Comparison of ENCODE assay signal across 18 cellular contexts in genomic region chr17:50422738-50423137, GRCh38. TPM values are rescaled to one million over a fixed set of nuclear protein-coding genes. Genes with fewer than 3 reads are reported as not detected.
DNase-seq lines count a peak whose midpoint lies in the region; ATAC-seq, FAIRE-seq and TF ChIP-seq lines count a peak whose summit lies in the region.
"Had no signal": no experiment of that assay in that cellular context is flagged by ENCODE, and none has a peak within 500 bp of the region (broad histone marks: within the 10 kb centered on the region; RNA-seq: fewer than 3 reads in every experiment).

No MANE protein-coding gene starts in this region.

- FAIRE-seq in kidney (lab: Jason Lieb, UNC), result no peak
- FAIRE-seq: GM12878 had no signal

- no peak for TF ChIP-seq POLR2A in stomach (IDR thresholded peaks at IDR 0.05)

- CTCF ChIA-PET in activated naive CD4-positive, alpha-beta T cell treated with anti-CD3 and anti-CD28 coated beads, Interleukin-2, amount 10 ng/mL, durations not matched to agents 7 days and 5 days (lab: Charles Lee), result interaction anchor here (3.1 kb wide), 1 partner anchor 25 kb away, joined by 12 read pairs; the partner anchor contains the start of gene LRRC59
- CTCF ChIA-PET in activated naive CD4-positive, alpha-beta T cell treated with anti-CD3 and anti-CD28 coated beads for 36 hours (lab: Charles Lee), result interaction anchor here (3.7 kb wide), 1 partner anchor 25 kb away, joined by 25 read pairs; the partner anchor contains the start of gene LRRC59
- CTCF ChIA-PET in activated B cell treated with CpG ODN at 0.5 μM for 24 hours (lab: Charles Lee), result interaction anchor here (1.5 to 3.6 kb wide), 2 partner anchors 25 to 57 kb away, joined by 4 to 29 read pairs; partner anchors contain the start of gene LRRC59

- H3K79me2 ChIP-seq in DND-41 (ENCODE audit: insufficient read depth, low read length), result peaks cover 26% of the 10 kb centered on the region

- no peak overlapping the region for H2AFZ ChIP-seq in DND-41 (ENCODE audit: low read depth, low read length)
- H2AFZ ChIP-seq: GM23338 had no signal

- H3K27me3 ChIP-seq in DND-41 (ENCODE audit: insufficient read depth, low read length, poor library complexity) (no peaks in the 10 kb centered on the region), stomach (no peaks in the 10 kb centered on the region)

- no peak for TF ChIP-seq EP300 in stomach (IDR thresholded peaks at IDR 0.05)

- no peaks in the 10 kb centered on the region for H3K9me3 Mint-ChIP-seq in activated naive CD4-positive, alpha-beta T cell treated with anti-CD3 and anti-CD28 coated beads, Interleukin-2, amount 10 ng/mL, durations not matched to agents 7 days and 5 days
- peaks cover 2% of the 10 kb centered on the region for H3K9me3 Mint-ChIP-seq in activated naive CD4-positive, alpha-beta T cell treated with anti-CD3 and anti-CD28 coated beads for 36 hours
- H3K9me3 Mint-ChIP-seq in activated B cell treated with CpG ODN at 0.5 μM for 24 hours, result peaks cover 6% of the 10 kb centered on the region
- H3K9me3 Mint-ChIP-seq in activated T-helper 17 cell treated with anti-CD3 and anti-CD28 coated beads, Interleukin-2, amount 50 U/mL, for 72 hours, result peaks cover 6% of the 10 kb centered on the region

- H3K27ac Mint-ChIP-seq in activated naive CD4-positive, alpha-beta T cell treated with anti-CD3 and anti-CD28 coated beads, Interleukin-2, amount 10 ng/mL, durations not matched to agents 7 days and 5 days, result peak overlapping the region; percentile 33
- H3K27ac Mint-ChIP-seq in activated naive CD4-positive, alpha-beta T cell treated with anti-CD3 and anti-CD28 coated beads for 36 hours, result no peak overlapping the region
- peak overlapping the region; percentile 65 for H3K27ac Mint-ChIP-seq in activated B cell treated with CpG ODN at 0.5 μM for 24 hours
- no peak overlapping the region for H3K27ac Mint-ChIP-seq in activated T-helper 17 cell treated with anti-CD3 and anti-CD28 coated beads, Interleukin-2, amount 50 U/mL, for 72 hours
- H3K27ac Mint-ChIP-seq: GM23338 had no signal

- no peaks in the 10 kb centered on the region for H3K36me3 ChIP-seq in DND-41 (ENCODE audit: insufficient read depth, low read length)
- H3K36me3 ChIP-seq in stomach, result no peaks in the 10 kb centered on the region
- no peaks in the 10 kb centered on the region for H3K36me3 ChIP-seq in kidney (ENCODE audit: control insufficient read depth in 1 of 2, insufficient read depth in 2 of 2, low read length in 2 of 2)

- DNase-seq in activated naive CD4-positive, alpha-beta T cell treated with anti-CD3 and anti-CD28 coated beads, Interleukin-2, amount 10 ng/mL, durations not matched to agents 7 days and 5 days, result no peak
- DNase-seq in activated naive CD4-positive, alpha-beta T cell treated with anti-CD3 and anti-CD28 coated beads for 36 hours, result no peak
- DNase-seq in DND-41, result no peak
- DNase-seq in activated B cell treated with CpG ODN at 0.5 μM for 24 hours, result no peak
- no peak for DNase-seq in stomach
- no peak for DNase-seq in T-helper 9 cell
- no peak for DNase-seq in kidney
- DNase-seq: 8988T, ACHN, DMS 273 treated with DMSO at 0.1 percent for 48 hours, H7 had no signal

- H4K20me1 ChIP-seq in DND-41 (ENCODE audit: insufficient read depth, low read length), result 0 out of 2 replicates have a peak, but pooled peaks cover under 1% of the 10 kb centered on the region

- H3K9ac ChIP-seq in DND-41 (ENCODE audit: low read depth, low read length) (no peak overlapping the region), kidney (ENCODE audit: low read length in 2 of 2) (no peak overlapping the region)

- H3K36me3 Mint-ChIP-seq in activated naive CD4-positive, alpha-beta T cell treated with anti-CD3 and anti-CD28 coated beads, Interleukin-2, amount 10 ng/mL, durations not matched to agents 7 days and 5 days, result peaks cover 1% of the 10 kb centered on the region
- no peaks in the 10 kb centered on the region for H3K36me3 Mint-ChIP-seq in activated naive CD4-positive, alpha-beta T cell treated with anti-CD3 and anti-CD28 coated beads for 36 hours (ENCODE audit: low read depth)
- peaks cover 2% of the 10 kb centered on the region for H3K36me3 Mint-ChIP-seq in activated B cell treated with CpG ODN at 0.5 μM for 24 hours (ENCODE audit: low read depth)
- no peaks in the 10 kb centered on the region for H3K36me3 Mint-ChIP-seq in activated T-helper 17 cell treated with anti-CD3 and anti-CD28 coated beads, Interleukin-2, amount 50 U/mL, for 72 hours (ENCODE audit: low read depth)
- H3K36me3 Mint-ChIP-seq: CD14-positive monocyte had no signal

- ATAC-seq in DND-41 (ENCODE audit: insufficient read depth, low read depth), result no peak
- no peak for ATAC-seq in activated B cell treated with CpG ODN at 0.5 μM for 24 hours (ENCODE audit: low read depth)
- no peak for ATAC-seq in activated T-helper 17 cell treated with anti-CD3 and anti-CD28 coated beads, Interleukin-2, amount 50 U/mL, for 72 hours (replicated peaks)
- ATAC-seq: GM12878, GM23338 had no signal

- TF ChIP-seq CTCF in DND-41 (IDR thresholded peaks at IDR 0.05; ENCODE audit: borderline replicate concordance, extremely low read depth, low read length, poor library complexity, severe bottlenecking) (no peak), activated B cell treated with CpG ODN at 0.5 μM for 24 hours (IDR thresholded peaks at IDR 0.05) (no peak), stomach (IDR thresholded peaks at IDR 0.05) (no peak), kidney (IDR thresholded peaks at IDR 0.05; ENCODE audit: borderline replicate concordance, extremely low read depth, insufficient read depth) (no peak)

- WGBS in stomach, 5 donors, result 73 to 87% (median 78%) methylated on average over 2 of the region's 2 CpGs

- no peak overlapping the region for H3K4me3 Mint-ChIP-seq in activated naive CD4-positive, alpha-beta T cell treated with anti-CD3 and anti-CD28 coated beads, Interleukin-2, amount 10 ng/mL, durations not matched to agents 7 days and 5 days
- H3K4me3 Mint-ChIP-seq in activated naive CD4-positive, alpha-beta T cell treated with anti-CD3 and anti-CD28 coated beads for 36 hours, result no peak overlapping the region
- H3K4me3 Mint-ChIP-seq in activated B cell treated with CpG ODN at 0.5 μM for 24 hours, result no peak overlapping the region
- H3K4me3 Mint-ChIP-seq in activated T-helper 17 cell treated with anti-CD3 and anti-CD28 coated beads, Interleukin-2, amount 50 U/mL, for 72 hours, result no peak overlapping the region
- H3K4me3 Mint-ChIP-seq: CD14-positive monocyte, GM23338 had no signal

- POLR2A ChIA-PET in activated B cell treated with CpG ODN at 0.5 μM for 24 hours (lab: Charles Lee), result interaction anchor here (2.7 kb wide), 1 partner anchor 25 kb away, joined by 33 read pairs; the partner anchor contains the start of gene LRRC59

- H3K4me2 ChIP-seq in DND-41 (ENCODE audit: insufficient read depth, low read length), result no peak overlapping the region
- H3K4me2 ChIP-seq: GM23338 had no signal

- peaks cover 47% of the 10 kb centered on the region for H3K4me1 Mint-ChIP-seq in activated naive CD4-positive, alpha-beta T cell treated with anti-CD3 and anti-CD28 coated beads, Interleukin-2, amount 10 ng/mL, durations not matched to agents 7 days and 5 days
- H3K4me1 Mint-ChIP-seq in activated naive CD4-positive, alpha-beta T cell treated with anti-CD3 and anti-CD28 coated beads for 36 hours (ENCODE audit: low read depth), result peaks cover 27% of the 10 kb centered on the region
- peaks cover 49% of the 10 kb centered on the region for H3K4me1 Mint-ChIP-seq in activated B cell treated with CpG ODN at 0.5 μM for 24 hours
- peaks cover 22% of the 10 kb centered on the region for H3K4me1 Mint-ChIP-seq in activated T-helper 17 cell treated with anti-CD3 and anti-CD28 coated beads, Interleukin-2, amount 50 U/mL, for 72 hours

- H3K27ac ChIP-seq in DND-41 (ENCODE audit: low read length) (0 out of 2 replicates have a peak overlapping the region, but pooled peaks have one; percentile 31), stomach (peak overlapping the region in 3 of 5 donors; percentile 32 to 85 (median 79)), kidney (ENCODE audit: low read depth in 2 of 2, low read length in 2 of 2) (no peak overlapping the region)

- H3K4me3 ChIP-seq in DND-41 (ENCODE audit: low read depth in 1 of 2, low read length in 2 of 2) (no peak overlapping the region), stomach (no peak overlapping the region), kidney (ENCODE audit: low read length in 2 of 2) (no peak overlapping the region)
- H3K4me3 ChIP-seq: GM12878, GM23338 had no signal

- H3K9me3 ChIP-seq in DND-41 (ENCODE audit: insufficient read depth, low read length, severe bottlenecking) (peaks cover 4% of the 10 kb centered on the region), stomach (no peaks in the 10 kb centered on the region), kidney (ENCODE audit: control insufficient read depth in 1 of 2, low read length in 2 of 2) (no peaks in the 10 kb centered on the region)

- intact Hi-C loops in activated naive CD4-positive, alpha-beta T cell treated with anti-CD3 and anti-CD28 coated beads for 36 hours (cut with micrococcal nuclease), result no loop called here
- intact Hi-C loops in activated B cell treated with CpG ODN at 0.5 μM for 24 hours (cut with micrococcal nuclease) (no loop called here), stomach (cut with DNase I; ENCODE audit: low total_unique reads) (no loop called here), kidney (cut with DNase I) (no loop called here)

- H3K4me1 ChIP-seq in DND-41 (ENCODE audit: insufficient read depth, low read length), result peaks cover 69% of the 10 kb centered on the region
- H3K4me1 ChIP-seq in stomach, result peaks cover 34 to 64% (median 40%) of the 10 kb centered on the region in 4 donors
- peaks cover 16% of the 10 kb centered on the region in 2 donors for H3K4me1 ChIP-seq in kidney (ENCODE audit: control insufficient read depth in 1 of 2, insufficient read depth in 1 of 2, low read depth in 1 of 2, low read length in 2 of 2)

- peaks cover 11% of the 10 kb centered on the region for H3K27me3 Mint-ChIP-seq in activated naive CD4-positive, alpha-beta T cell treated with anti-CD3 and anti-CD28 coated beads, Interleukin-2, amount 10 ng/mL, durations not matched to agents 7 days and 5 days
- H3K27me3 Mint-ChIP-seq in activated naive CD4-positive, alpha-beta T cell treated with anti-CD3 and anti-CD28 coated beads for 36 hours (ENCODE audit: low read depth), result no peaks in the 10 kb centered on the region
- H3K27me3 Mint-ChIP-seq in activated B cell treated with CpG ODN at 0.5 μM for 24 hours, result no peaks in the 10 kb centered on the region
- no peaks in the 10 kb centered on the region for H3K27me3 Mint-ChIP-seq in activated T-helper 17 cell treated with anti-CD3 and anti-CD28 coated beads, Interleukin-2, amount 50 U/mL, for 72 hours

RNA-seq across cellular contexts. Expression of gene ACSF2, which starts 3.3 kb away (rescaled TPM):
- 10 to 100 TPM; 19.7 to 20.7 TPM for total RNA-seq in activated naive CD4-positive, alpha-beta T cell treated with anti-CD3 and anti-CD28 coated beads for 36 hours
- total RNA-seq in activated B cell treated with CpG ODN at 0.5 μM for 24 hours (16.4 and 17.9 TPM in 2 replicates), stomach (100 to 1,000 TPM in 3 of 5 donors, 10 to 100 TPM in 2; 16.1 to 172 (median 103) TPM), kidney (44.4 TPM)
- polyA plus RNA-seq in stomach (10 to 100 TPM; 44.7 to 86.8 (median 49.1) TPM), kidney (ENCODE audit: insufficient read depth, low read depth, low replicate concordance) (404 TPM)
- total RNA-seq in activated T-helper 17 cell treated with anti-CD3 and anti-CD28 coated beads, Interleukin-2, amount 50 U/mL, for 72 hours, result 10 to 100 TPM; 12.4 to 13.6 TPM

RNA-seq across cellular contexts. Expression of gene LRRC59, which starts 25.4 kb away (rescaled TPM):
- 10 to 100 TPM; 48.1 to 50.1 TPM for total RNA-seq in activated naive CD4-positive, alpha-beta T cell treated with anti-CD3 and anti-CD28 coated beads for 36 hours
- total RNA-seq in activated B cell treated with CpG ODN at 0.5 μM for 24 hours (41.8 and 42.0 TPM in 2 replicates), stomach (100 to 1,000 TPM in 2 of 5 donors, 10 to 100 TPM in 3; 40.8 to 117 (median 77.1) TPM), kidney (61.7 TPM)
- polyA plus RNA-seq in stomach (10 to 100 TPM; 32.2 to 76.7 (median 75.3) TPM), kidney (ENCODE audit: insufficient read depth, low read depth, low replicate concordance) (37.0 TPM)
- total RNA-seq in activated T-helper 17 cell treated with anti-CD3 and anti-CD28 coated beads, Interleukin-2, amount 50 U/mL, for 72 hours, result 100 to 1,000 TPM in 1 of 2 donors, 10 to 100 TPM in 1; 37.1 to 101 TPM

RNA-seq across cellular contexts. Expression of gene CHAD, which starts 45.9 kb away (rescaled TPM):
- total RNA-seq in activated naive CD4-positive, alpha-beta T cell treated with anti-CD3 and anti-CD28 coated beads for 36 hours, result not detected
- total RNA-seq in activated B cell treated with CpG ODN at 0.5 μM for 24 hours (0.34 and 0.42 TPM in 2 replicates), stomach (10 to 100 TPM in 2 of 5 donors, under 1 TPM in 2, not detected in 1; 0.45 to 12.0 (median 6.0) TPM), kidney (0.22 TPM)
- polyA plus RNA-seq in stomach (1 to 10 TPM; 2.6 to 8.5 (median 4.9) TPM), kidney (ENCODE audit: insufficient read depth, low read depth, low replicate concordance) (0.43 TPM)
- total RNA-seq in activated T-helper 17 cell treated with anti-CD3 and anti-CD28 coated beads, Interleukin-2, amount 50 U/mL, for 72 hours, result not detected
- total RNA-seq: G401, GM12878, GM23338, H7, HT-29 had no signal
- polyA plus RNA-seq: BJ, CD14-positive monocyte had no signal

RNA-seq across cellular contexts. Expression of gene EME1, which starts 49.7 kb away (rescaled TPM):
- total RNA-seq in activated naive CD4-positive, alpha-beta T cell treated with anti-CD3 and anti-CD28 coated beads for 36 hours, result 10 to 100 TPM; 68.9 to 69.8 TPM
- 3.1 and 3.6 TPM in 2 replicates for total RNA-seq in activated B cell treated with CpG ODN at 0.5 μM for 24 hours
- 10 to 100 TPM in 1 of 5 donors, 1 to 10 TPM in 2, under 1 TPM in 1, not detected in 1; 0.87 to 15.8 (median 3.7) TPM for total RNA-seq in stomach
- polyA plus RNA-seq in stomach, result 1 to 10 TPM in 2 of 3 donors, not detected in 1; 1.2 to 2.0 TPM
- 1.0 TPM for total RNA-seq in kidney
- not detected for polyA plus RNA-seq in kidney (ENCODE audit: insufficient read depth, low read depth, low replicate concordance)
- 10 to 100 TPM; 20.8 to 48.7 TPM for total RNA-seq in activated T-helper 17 cell treated with anti-CD3 and anti-CD28 coated beads, Interleukin-2, amount 50 U/mL, for 72 hours

RNA-seq across cellular contexts. Expression of gene MRPL27, which starts 49.8 kb away (rescaled TPM):
- total RNA-seq in activated naive CD4-positive, alpha-beta T cell treated with anti-CD3 and anti-CD28 coated beads for 36 hours, result 10 to 100 TPM; 55.1 to 58.2 TPM
- total RNA-seq in activated B cell treated with CpG ODN at 0.5 μM for 24 hours (45.0 and 49.2 TPM in 2 replicates), stomach (10 to 100 TPM; 25.0 to 67.7 (median 44.4) TPM), kidney (54.0 TPM)
- polyA plus RNA-seq in stomach (100 to 1,000 TPM; 175 to 258 (median 219) TPM), kidney (ENCODE audit: insufficient read depth, low read depth, low replicate concordance) (227 TPM)
- 100 to 1,000 TPM in 1 of 2 donors, 10 to 100 TPM in 1; 63.3 to 109 TPM for total RNA-seq in activated T-helper 17 cell treated with anti-CD3 and anti-CD28 coated beads, Interleukin-2, amount 50 U/mL, for 72 hours

Comparison
In these comparisons a context has a peak if more than half of its experiments do, and no peak if none do; other contexts are left out.
1. H3K27ac Mint-ChIP-seq: peak in activated naive CD4-positive, alpha-beta T cell treated with anti-CD3 and anti-CD28 coated beads, Interleukin-2, amount 10 ng/mL, durations not matched to agents 7 days and 5 days (single experiment) and activated B cell treated with CpG ODN at 0.5 μM for 24 hours (single experiment); none in activated naive CD4-positive, alpha-beta T cell treated with anti-CD3 and anti-CD28 coated beads for 36 hours (single experiment) and activated T-helper 17 cell treated with anti-CD3 and anti-CD28 coated beads, Interleukin-2, amount 50 U/mL, for 72 hours (single experiment).
2. H3K27ac ChIP-seq: peak in DND-41 (single experiment) and stomach (3 of 5); none in kidney (0 of 2).